In genomic region chr19:10816691-10817090, GRCh38 we compare ENCODE assay signal across 15 cellular contexts. TPM values are rescaled to one million over a fixed set of nuclear protein-coding genes. Genes with fewer than 3 reads are reported as not detected.
DNase-seq lines count a peak whose midpoint lies in the region; FAIRE-seq and TF ChIP-seq lines count a peak whose summit lies in the region.
"Had no signal": no experiment of that assay in that cellular context is flagged by ENCODE, and none has a peak within 500 bp of the region (broad histone marks: within the 10 kb centered on the region; RNA-seq: fewer than 3 reads in every experiment).

No MANE protein-coding gene starts in this region.

- TF ChIP-seq POLR2A in transverse colon (IDR thresholded peaks at IDR 0.05) = no peak
- TF ChIP-seq POLR2A in GM12891 (IDR thresholded peaks at IDR 0.05; ENCODE audit: low read depth, low read length) = no peak

- H3K4me1 Mint-ChIP-seq in activated naive CD4-positive, alpha-beta T cell treated with anti-CD3 and anti-CD28 coated beads for 36 hours (ENCODE audit: low read depth) = peaks cover 6% of the 10 kb centered on the region
- peaks cover 12% of the 10 kb centered on the region for H3K4me1 Mint-ChIP-seq in activated naive CD4-positive, alpha-beta T cell treated with anti-CD3 and anti-CD28 coated beads, Interleukin-2, amount 10 ng/mL, durations not matched to agents 7 days and 5 days
- no peaks in the 10 kb centered on the region for H3K4me1 Mint-ChIP-seq in neural crest cell

- CTCF ChIA-PET in activated naive CD4-positive, alpha-beta T cell treated with anti-CD3 and anti-CD28 coated beads for 36 hours (lab: Charles Lee) = no interaction called here
- CTCF ChIA-PET in activated naive CD4-positive, alpha-beta T cell treated with anti-CD3 and anti-CD28 coated beads, Interleukin-2, amount 10 ng/mL, durations not matched to agents 7 days and 5 days (lab: Charles Lee) = no interaction called here

- no peaks in the 10 kb centered on the region for H3K27me3 ChIP-seq in transverse colon

- 91% methylated on average over 11 of the region's 11 CpGs; no CpG with 5 or more reads in 1 of the 2 donors for WGBS in transverse colon (ENCODE audit: low coverage in 1 of 2), 2 donors

- no peaks in the 10 kb centered on the region for H3K9me3 Mint-ChIP-seq in activated naive CD4-positive, alpha-beta T cell treated with anti-CD3 and anti-CD28 coated beads for 36 hours
- no peaks in the 10 kb centered on the region for H3K9me3 Mint-ChIP-seq in activated naive CD4-positive, alpha-beta T cell treated with anti-CD3 and anti-CD28 coated beads, Interleukin-2, amount 10 ng/mL, durations not matched to agents 7 days and 5 days
- no peaks in the 10 kb centered on the region for H3K9me3 Mint-ChIP-seq in neural crest cell
- H3K9me3 Mint-ChIP-seq: activated CD4-positive, alpha-beta memory T cell treated with anti-CD3 and anti-CD28 coated beads for 36 hours had no signal

- intact Hi-C loops in activated naive CD4-positive, alpha-beta T cell treated with anti-CD3 and anti-CD28 coated beads for 36 hours (cut with micrococcal nuclease) = no loop called here
- intact Hi-C loops in transverse colon (cut with DNase I; ENCODE audit: low total_unique reads) = loop anchor here (5.0 kb wide), 1 partner anchor 426 kb away; no protein-coding TSS in a partner anchor

- H3K4me3 Mint-ChIP-seq in activated naive CD4-positive, alpha-beta T cell treated with anti-CD3 and anti-CD28 coated beads for 36 hours = no peak overlapping the region
- H3K4me3 Mint-ChIP-seq in activated naive CD4-positive, alpha-beta T cell treated with anti-CD3 and anti-CD28 coated beads, Interleukin-2, amount 10 ng/mL, durations not matched to agents 7 days and 5 days = no peak overlapping the region
- no peak overlapping the region for H3K4me3 Mint-ChIP-seq in neural crest cell
- H3K4me3 Mint-ChIP-seq: activated CD4-positive, alpha-beta memory T cell treated with anti-CD3 and anti-CD28 coated beads for 36 hours; activated naive CD8-positive, alpha-beta T cell had no signal

- no peak for TF ChIP-seq EP300 in transverse colon (IDR thresholded peaks at IDR 0.05; ENCODE audit: low read depth)

- TF ChIP-seq CTCF in coronary artery (IDR thresholded peaks at IDR 0.05) = no peak
- no peak for TF ChIP-seq CTCF in neural crest cell (conservative IDR thresholded peaks at IDR 0.05)
- no peak for TF ChIP-seq CTCF in transverse colon (IDR thresholded peaks at IDR 0.05)

- no peaks in the 10 kb centered on the region for H3K9me3 ChIP-seq in transverse colon
- H3K9me3 ChIP-seq: A549 had no signal

- FAIRE-seq in GM12891 (lab: Jason Lieb, UNC) = no peak
- FAIRE-seq: A549, HTR-8/SVneo had no signal

- DNase-seq in activated naive CD4-positive, alpha-beta T cell treated with anti-CD3 and anti-CD28 coated beads for 36 hours = no peak
- no peak for DNase-seq in activated naive CD4-positive, alpha-beta T cell treated with anti-CD3 and anti-CD28 coated beads, Interleukin-2, amount 10 ng/mL, durations not matched to agents 7 days and 5 days
- DNase-seq in coronary artery (ENCODE audit: low spot score) (no peak), neural crest cell (ENCODE audit: low read depth, low spot score) (no peak), transverse colon (no peak), GM12891 (ENCODE audit: insufficient read length, low spot score) (no peak), NCI-H510A (lab: John Stamatoyannopoulos, UW) (no peak)
- DNase-seq in stimulated activated CD4-positive, alpha-beta T cell treated with anti-CD3 and anti-CD28 coated beads, Interleukin-15, amount 100 ng/mL, for 24 hours = no peak
- DNase-seq: activated CD4-positive, alpha-beta memory T cell treated with anti-CD3 and anti-CD28 coated beads for 36 hours; effector CD8-positive, alpha-beta T cell; NCI-H1105; NCI-H774 had no signal

- H3K36me3 ChIP-seq in transverse colon = peaks cover 0 to 35% (median 9%) of the 10 kb centered on the region in 4 donors

- peaks cover 18% of the 10 kb centered on the region for H3K36me3 Mint-ChIP-seq in activated naive CD4-positive, alpha-beta T cell treated with anti-CD3 and anti-CD28 coated beads for 36 hours (ENCODE audit: low read depth)
- H3K36me3 Mint-ChIP-seq in activated naive CD4-positive, alpha-beta T cell treated with anti-CD3 and anti-CD28 coated beads, Interleukin-2, amount 10 ng/mL, durations not matched to agents 7 days and 5 days = peaks cover 34% of the 10 kb centered on the region
- H3K36me3 Mint-ChIP-seq in neural crest cell (ENCODE audit: low read depth) = peaks cover 14% of the 10 kb centered on the region

- H3K4me1 ChIP-seq in transverse colon = peaks cover 0 to 13% (median 2%) of the 10 kb centered on the region in 4 donors

- peak overlapping the region; percentile 53 for H3K27ac Mint-ChIP-seq in activated naive CD4-positive, alpha-beta T cell treated with anti-CD3 and anti-CD28 coated beads for 36 hours
- H3K27ac Mint-ChIP-seq in activated naive CD4-positive, alpha-beta T cell treated with anti-CD3 and anti-CD28 coated beads, Interleukin-2, amount 10 ng/mL, durations not matched to agents 7 days and 5 days = no peak overlapping the region
- peak overlapping the region; percentile 83 for H3K27ac Mint-ChIP-seq in neural crest cell (ENCODE audit: unreplicated experiment)

- H3K27ac ChIP-seq in coronary artery (peak overlapping the region in 1 of 2 donors; percentile 69), transverse colon (peak overlapping the region; percentile 64 to 87 (median 78))
- H3K27ac ChIP-seq: A549 had no signal

- H3K4me3 ChIP-seq in coronary artery (peak overlapping the region; percentile 53), transverse colon (peak overlapping the region in 3 of 4 donors; percentile 17 to 35 (median 21))
- H3K4me3 ChIP-seq: A549 had no signal

- in situ Hi-C loops in transverse colon (cut with MboI; ENCODE audit: low pct_ligation_motif_present in 1 of 4, low pct_unique_long_range_greater_than_20kb in 1 of 4, low sequenced_read_pairs in 3 of 4) = no loop called here

- H3K27me3 Mint-ChIP-seq in activated naive CD4-positive, alpha-beta T cell treated with anti-CD3 and anti-CD28 coated beads for 36 hours (ENCODE audit: low read depth) = no peaks in the 10 kb centered on the region
- no peaks in the 10 kb centered on the region for H3K27me3 Mint-ChIP-seq in activated naive CD4-positive, alpha-beta T cell treated with anti-CD3 and anti-CD28 coated beads, Interleukin-2, amount 10 ng/mL, durations not matched to agents 7 days and 5 days
- no peaks in the 10 kb centered on the region for H3K27me3 Mint-ChIP-seq in neural crest cell (ENCODE audit: low read depth)
- H3K27me3 Mint-ChIP-seq: activated CD4-positive, alpha-beta memory T cell treated with anti-CD3 and anti-CD28 coated beads for 36 hours; activated naive CD8-positive, alpha-beta T cell had no signal

TF ChIP-seq in GM12891, 5 proteins besides CTCF, POLR2A, EP300 and RAD21:
- TF ChIP-seq TAF1 (IDR thresholded peaks at IDR 0.05; ENCODE audit: low read depth, low read length) = no peak
- no peak for TF ChIP-seq SPI1 (IDR thresholded peaks at IDR 0.05; ENCODE audit: low read depth, low read length)
- no peak for TF ChIP-seq POU2F2 (IDR thresholded peaks at IDR 0.05; ENCODE audit: low read depth, low read length)
- no peak for TF ChIP-seq PAX5 (IDR thresholded peaks at IDR 0.05; ENCODE audit: insufficient read depth, low read length, severe bottlenecking)
- TF ChIP-seq POLR2AphosphoS5 (IDR thresholded peaks at IDR 0.05; ENCODE audit: low read depth, low read length) = no peak

RNA-seq across cellular contexts. Expression of gene TMED1, which starts 19.3 kb away (rescaled TPM):
- total RNA-seq in activated naive CD4-positive, alpha-beta T cell treated with anti-CD3 and anti-CD28 coated beads for 36 hours = 10 to 100 TPM; 15.3 to 16.7 TPM
- total RNA-seq in neural crest cell = 27.9 and 30.9 TPM in 2 replicates
- total RNA-seq in transverse colon = 10 to 100 TPM in 3 of 4 donors, 1 to 10 TPM in 1; 2.8 to 40.4 (median 24.4) TPM
- polyA plus RNA-seq in GM12891 (2012; ENCODE audit: low read depth, missing spikeins) = 12.4 TPM

RNA-seq across cellular contexts. Expression of gene C19orf38, which starts 31.5 kb away (rescaled TPM):
- 1 to 10 TPM; 4.4 to 4.8 TPM for total RNA-seq in activated naive CD4-positive, alpha-beta T cell treated with anti-CD3 and anti-CD28 coated beads for 36 hours
- total RNA-seq in neural crest cell (not detected in 2 replicates), transverse colon (1 to 10 TPM in 1 of 4 donors, under 1 TPM in 2, not detected in 1; 0.79 to 1.8 (median 0.96) TPM)
- 5.8 TPM for polyA plus RNA-seq in GM12891 (2012; ENCODE audit: low read depth, missing spikeins)

RNA-seq across cellular contexts. Expression of gene CARM1, which starts 54.7 kb away (rescaled TPM):
- total RNA-seq in activated naive CD4-positive, alpha-beta T cell treated with anti-CD3 and anti-CD28 coated beads for 36 hours = 10 to 100 TPM; 88.4 to 89.3 TPM
- 99.6 and 106 TPM in 2 replicates for total RNA-seq in neural crest cell
- 10 to 100 TPM; 24.9 to 47.6 (median 35.6) TPM for total RNA-seq in transverse colon
- 55.0 TPM for polyA plus RNA-seq in GM12891 (2012; ENCODE audit: low read depth, missing spikeins)
